Comparison of ENCODE assay signal across 17 cellular contexts in genomic region chr20:57428611-57429496, GRCh38. TPM values are rescaled to one million over a fixed set of nuclear protein-coding genes. Genes with fewer than 3 reads are reported as not detected.
A peak's percentile ranks its signal among the peaks of the same experiment; 100 is the strongest.
DNase-seq lines count a peak whose midpoint lies in the region; ATAC-seq and TF ChIP-seq lines count a peak whose summit lies in the region.
"Had no signal": no experiment of that assay in that cellular context is flagged by ENCODE, and none has a peak within 500 bp of the region (broad histone marks: within the 10 kb centered on the region; RNA-seq: fewer than 3 reads in every experiment).

No MANE protein-coding gene starts in this region.

- DNase-seq in Right ventricle myocardium superior = peak; percentile 41
- no peak for DNase-seq in heart right ventricle
- peak in 1 of 2 donors; percentile 77 for DNase-seq in ascending aorta (ENCODE audit: low spot score in 2 of 2)
- peak; percentile 80 for DNase-seq in medulla oblongata (ENCODE audit: extremely low spot score)
- no peak for DNase-seq in aorta
- no peak for DNase-seq in NCI-H1436 (lab: John Stamatoyannopoulos, UW)
- DNase-seq in endothelial cell (ENCODE audit: low spot score) = no peak
- no peak for DNase-seq in activated CD8-positive, alpha-beta T cell treated with anti-CD3 and anti-CD28 coated beads, Interleukin-2, amount 10 ng/mL, durations not matched to agents 7 days and 5 days
- DNase-seq: activated effector memory CD4-positive, alpha-beta T cell treated with Interleukin-2 at 50 U/mL for 16 hours; CD4-positive, alpha-beta memory T cell; endodermal cell; H9; NCI-H1436 treated with DMSO at 0.1 percent for 48 hours; stimulated activated naive CD4-positive, alpha-beta T cell had no signal

- no peaks in the 10 kb centered on the region for H3K36me3 Mint-ChIP-seq in endothelial cell (ENCODE audit: low read depth, unreplicated experiment)
- peaks cover 4% of the 10 kb centered on the region for H3K36me3 Mint-ChIP-seq in activated CD8-positive, alpha-beta T cell treated with anti-CD3 and anti-CD28 coated beads, Interleukin-2, amount 10 ng/mL, durations not matched to agents 7 days and 5 days (ENCODE audit: low read depth)
- H3K36me3 Mint-ChIP-seq: CD4-positive, alpha-beta memory T cell had no signal

- WGBS in heart right ventricle, 2 donors = 64 to 67% methylated on average over 26 of the region's 26 CpGs
- WGBS in aorta, 2 donors = 22 to 23% methylated on average over 26 of the region's 26 CpGs

- CTCF ChIA-PET in activated CD8-positive, alpha-beta T cell treated with anti-CD3 and anti-CD28 coated beads, Interleukin-2, amount 10 ng/mL, durations not matched to agents 7 days and 5 days (lab: Charles Lee) = no interaction called here

- H3K27ac ChIP-seq in heart right ventricle (no peak overlapping the region), ascending aorta (peak overlapping the region; percentile 62 to 63), aorta (ENCODE audit: low read depth in 1 of 2, low read length in 2 of 2) (peak overlapping the region in 1 of 2 donors; percentile 4)

- intact Hi-C loops in Right ventricle myocardium superior (cut with DNase I) (no loop called here), heart right ventricle (cut with DNase I) (no loop called here), ascending aorta (cut with DNase I) (no loop called here), aorta (cut with DNase I) (no loop called here)

- TF ChIP-seq CTCF in heart right ventricle (IDR thresholded peaks at IDR 0.05) (no peak), ascending aorta (IDR thresholded peaks at IDR 0.05) (peak in 1 of 3 experiments; percentile 18), endothelial cell (IDR thresholded peaks at IDR 0.05; ENCODE audit: unreplicated experiment) (no peak)

- no peaks in the 10 kb centered on the region for H3K9me3 Mint-ChIP-seq in endothelial cell (ENCODE audit: unreplicated experiment)
- peaks cover 5% of the 10 kb centered on the region for H3K9me3 Mint-ChIP-seq in activated CD8-positive, alpha-beta T cell treated with anti-CD3 and anti-CD28 coated beads, Interleukin-2, amount 10 ng/mL, durations not matched to agents 7 days and 5 days (ENCODE audit: insufficient read depth)
- H3K9me3 Mint-ChIP-seq: CD4-positive, alpha-beta memory T cell; endodermal cell; H9 had no signal

- no peaks in the 10 kb centered on the region for H3K4me1 Mint-ChIP-seq in endothelial cell (ENCODE audit: unreplicated experiment)
- H3K4me1 Mint-ChIP-seq in activated CD8-positive, alpha-beta T cell treated with anti-CD3 and anti-CD28 coated beads, Interleukin-2, amount 10 ng/mL, durations not matched to agents 7 days and 5 days (ENCODE audit: low read depth) = peaks cover 56% of the 10 kb centered on the region

- H3K4me3 ChIP-seq in heart right ventricle = no peak overlapping the region
- no peak overlapping the region for H3K4me3 ChIP-seq in ascending aorta
- H3K4me3 ChIP-seq in aorta (ENCODE audit: low read length in 2 of 2) = no peak overlapping the region
- H3K4me3 ChIP-seq: upper lobe of left lung had no signal

- H3K4me3 Mint-ChIP-seq in endothelial cell (ENCODE audit: unreplicated experiment) = no peak overlapping the region
- no peak overlapping the region for H3K4me3 Mint-ChIP-seq in activated CD8-positive, alpha-beta T cell treated with anti-CD3 and anti-CD28 coated beads, Interleukin-2, amount 10 ng/mL, durations not matched to agents 7 days and 5 days
- H3K4me3 Mint-ChIP-seq: endodermal cell, H9 had no signal

- H3K36me3 ChIP-seq in heart right ventricle (no peaks in the 10 kb centered on the region), ascending aorta (no peaks in the 10 kb centered on the region), aorta (ENCODE audit: control insufficient read depth in 1 of 2, insufficient read depth in 2 of 2, low read length in 1 of 2) (no peaks in the 10 kb centered on the region)
- H3K36me3 ChIP-seq: upper lobe of left lung had no signal

- no peaks in the 10 kb centered on the region for H3K27me3 Mint-ChIP-seq in endothelial cell (ENCODE audit: unreplicated experiment)
- H3K27me3 Mint-ChIP-seq in activated CD8-positive, alpha-beta T cell treated with anti-CD3 and anti-CD28 coated beads, Interleukin-2, amount 10 ng/mL, durations not matched to agents 7 days and 5 days (ENCODE audit: low read depth) = peaks cover 4% of the 10 kb centered on the region
- H3K27me3 Mint-ChIP-seq: CD4-positive, alpha-beta memory T cell had no signal

- H3K4me1 ChIP-seq in heart right ventricle = peaks cover 7 to 55% (median 24%) of the 10 kb centered on the region in 9 donors
- H3K4me1 ChIP-seq in ascending aorta = peaks cover 0 to 20% of the 10 kb centered on the region in 2 donors
- peaks cover 0 to 2% of the 10 kb centered on the region in 2 donors for H3K4me1 ChIP-seq in aorta (ENCODE audit: control insufficient read depth in 1 of 2, insufficient read depth in 2 of 2, low read length in 2 of 2)

- H3K27ac Mint-ChIP-seq in endothelial cell (ENCODE audit: unreplicated experiment) = no peak overlapping the region
- no peak overlapping the region for H3K27ac Mint-ChIP-seq in activated CD8-positive, alpha-beta T cell treated with anti-CD3 and anti-CD28 coated beads, Interleukin-2, amount 10 ng/mL, durations not matched to agents 7 days and 5 days
- H3K27ac Mint-ChIP-seq: endodermal cell, H9, progenitor cell of endocrine pancreas had no signal

- H3K9me3 ChIP-seq in heart right ventricle = peaks cover 0 to 4% (median 0%) of the 10 kb centered on the region in 11 donors
- H3K9me3 ChIP-seq in ascending aorta = no peaks in the 10 kb centered on the region
- H3K9me3 ChIP-seq in aorta (ENCODE audit: control insufficient read depth, low read length) = no peaks in the 10 kb centered on the region
- H3K9me3 ChIP-seq: upper lobe of left lung had no signal

- peak; percentile 23 for ATAC-seq in Right ventricle myocardium superior (ENCODE audit: poor library complexity)
- ATAC-seq in heart right ventricle = no peak
- ATAC-seq in aorta (ENCODE audit: low FRiP score) = peak; percentile 58
- ATAC-seq in activated CD8-positive, alpha-beta T cell treated with anti-CD3 and anti-CD28 coated beads, Interleukin-2, amount 10 ng/mL, durations not matched to agents 7 days and 5 days = no peak
- ATAC-seq: activated CD4-positive, CD25-positive, alpha-beta regulatory T cell treated with anti-CD3 and anti-CD28 coated beads, Interleukin-2, amount 50 U/mL, for 24 hours had no signal

- H3K27me3 ChIP-seq in heart right ventricle = no peaks in the 10 kb centered on the region
- H3K27me3 ChIP-seq in ascending aorta = no peaks in the 10 kb centered on the region
- no peaks in the 10 kb centered on the region for H3K27me3 ChIP-seq in aorta (ENCODE audit: control insufficient read depth in 1 of 2, insufficient read depth in 2 of 2, low read length in 1 of 2)
- H3K27me3 ChIP-seq: upper lobe of left lung had no signal

- POLR2A ChIA-PET in activated CD8-positive, alpha-beta T cell treated with anti-CD3 and anti-CD28 coated beads, Interleukin-2, amount 10 ng/mL, durations not matched to agents 7 days and 5 days (lab: Charles Lee) = no interaction called here

RNA-seq across cellular contexts. Expression of gene RBM38, which starts 37.7 kb away (rescaled TPM):
- total RNA-seq in Right ventricle myocardium superior = 91.5 TPM
- 100 to 1,000 TPM in 1 of 10 donors, 10 to 100 TPM in 9; 35.5 to 119 (median 50.2) TPM for total RNA-seq in heart right ventricle
- 100 to 1,000 TPM in 1 of 2 donors, 10 to 100 TPM in 1; 47.6 to 104 TPM for polyA plus RNA-seq in heart right ventricle
- 24.6 TPM for total RNA-seq in ascending aorta
- total RNA-seq in aorta = 10 to 100 TPM; 19.3 to 20.7 TPM
- 10 to 100 TPM in 1 of 2 donors, 1 to 10 TPM in 1; 7.3 to 14.7 TPM for polyA plus RNA-seq in aorta
- total RNA-seq in endothelial cell (ENCODE audit: unreplicated experiment) = 23.6 TPM
- 10 to 100 TPM; 53.8 to 57.1 TPM for total RNA-seq in activated CD8-positive, alpha-beta T cell treated with anti-CD3 and anti-CD28 coated beads, Interleukin-2, amount 10 ng/mL, durations not matched to agents 7 days and 5 days

Comparison
In these comparisons a context has a peak if more than half of its experiments do, and no peak if none do; other contexts are left out.
1. ATAC-seq: peak in Right ventricle myocardium superior (single experiment) and aorta (single experiment); none in heart right ventricle (0 of 8) and activated CD8-positive, alpha-beta T cell treated with anti-CD3 and anti-CD28 coated beads, Interleukin-2, amount 10 ng/mL, durations not matched to agents 7 days and 5 days (single experiment).
2. DNase-seq: peak in Right ventricle myocardium superior (single experiment) and medulla oblongata (single experiment); none in heart right ventricle (0 of 2), aorta (0 of 2), NCI-H1436 (single experiment), endothelial cell (single experiment) and activated CD8-positive, alpha-beta T cell treated with anti-CD3 and anti-CD28 coated beads, Interleukin-2, amount 10 ng/mL, durations not matched to agents 7 days and 5 days (single experiment).
3. H3K27ac ChIP-seq: peak in ascending aorta (2 of 2); none in heart right ventricle (0 of 10).